Comparison of ENCODE assay signal across 8 cellular contexts in the genomic region with DNA sequence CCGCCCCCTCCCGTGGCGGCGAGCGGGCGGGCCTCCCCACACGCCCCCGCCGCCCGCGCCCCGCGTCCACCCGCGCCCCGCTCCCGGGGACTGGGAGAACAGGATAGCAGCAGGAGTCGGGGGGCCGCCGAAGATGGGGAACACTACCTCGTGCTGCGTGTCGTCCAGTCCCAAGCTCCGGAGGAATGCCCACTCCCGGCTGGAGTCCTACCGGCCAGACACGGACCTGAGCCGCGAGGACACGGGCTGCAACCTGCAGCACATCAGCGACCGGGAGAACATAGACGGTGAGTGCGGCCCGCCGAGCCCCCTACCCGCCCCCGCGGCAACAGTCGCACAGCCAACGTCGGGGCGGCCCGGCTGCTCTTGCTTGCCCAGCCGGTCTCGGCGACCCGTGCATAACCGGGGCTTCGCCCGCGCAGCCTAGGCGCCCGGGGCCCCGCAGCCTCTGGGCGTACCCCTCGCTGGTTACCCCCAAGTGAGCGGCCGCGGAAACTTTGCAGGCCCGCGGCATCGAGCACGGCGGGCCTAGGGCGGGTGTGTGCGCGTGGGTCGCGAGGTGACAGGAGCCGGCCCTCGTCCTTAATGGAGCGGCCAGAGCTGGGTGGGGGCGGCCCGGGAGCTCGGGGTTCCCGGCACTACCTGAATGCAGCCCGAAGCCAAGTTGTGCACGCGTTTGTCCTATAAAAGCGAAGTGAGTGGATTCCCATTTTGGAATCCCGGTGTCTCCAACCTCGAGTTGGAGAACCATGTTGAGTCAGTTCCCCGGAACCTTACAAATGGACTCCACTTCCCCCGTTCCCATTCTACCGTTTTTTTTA. TPM values are rescaled to one million over a fixed set of nuclear protein-coding genes. Genes with fewer than 3 reads are reported as not detected.
DNase-seq lines count a peak whose midpoint lies in the region; ATAC-seq and TF ChIP-seq lines count a peak whose summit lies in the region.

No MANE protein-coding gene starts in this region.

- H3K4me3 Mint-ChIP-seq in activated T-helper 2 cell treated with anti-CD3 and anti-CD28 coated beads, Interferon-gamma antibody, Interleukin-2, Interleukin-4, amounts not matched to agents 10 μg/mL and 5 μg/mL and 100 μg/mL, durations not matched to agents 14 hours and 24 hours and 36 hours (ENCODE audit: low read depth): peak overlapping the region; percentile 83

- H3K4me2 ChIP-seq in neuronal stem cell (ENCODE audit: insufficient read depth, low read length, poor library complexity, severe bottlenecking): peak overlapping the region; percentile 53

- H2AFZ ChIP-seq in neuronal stem cell (ENCODE audit: low read length): peak overlapping the region; percentile 86

- peaks cover 5 to 12% of the 10 kb centered on the region in 2 donors for H3K4me1 ChIP-seq in neuronal stem cell (ENCODE audit: control insufficient read depth in 2 of 2, insufficient read depth in 1 of 2, low read depth in 1 of 2, low read length in 2 of 2)

- H2BK5ac ChIP-seq in neuronal stem cell (ENCODE audit: low read length): no peak overlapping the region

- H3K36me3 ChIP-seq in neuronal stem cell (replicated peaks in 1 of 2; ENCODE audit: control insufficient read depth in 2 of 2, insufficient read depth in 2 of 2, low read length in 2 of 2): peaks cover 2 to 26% of the 10 kb centered on the region in 2 donors

- peaks cover 28% of the 10 kb centered on the region for H3K36me3 Mint-ChIP-seq in activated T-helper 2 cell treated with anti-CD3 and anti-CD28 coated beads, Interferon-gamma antibody, Interleukin-2, Interleukin-4, amounts not matched to agents 10 μg/mL and 5 μg/mL and 100 μg/mL, durations not matched to agents 14 hours and 24 hours and 36 hours (ENCODE audit: low read depth)

- H3K18ac ChIP-seq in neuronal stem cell (ENCODE audit: low read length): peak overlapping the region; percentile 96

- no peak overlapping the region for H3K14ac ChIP-seq in neuronal stem cell (ENCODE audit: low read length)

- peak overlapping the region; percentile 16 for H2BK12ac ChIP-seq in neuronal stem cell (ENCODE audit: low read length)

- H4K91ac ChIP-seq in neuronal stem cell (ENCODE audit: low read depth, low read length, poor library complexity): no peak overlapping the region

- ATAC-seq in GM21825 (IDR thresholded peaks at IDR 0.05; ENCODE audit: unreplicated experiment): peak; percentile 11

- TF ChIP-seq CTCF in fibroblast of villous mesenchyme (IDR thresholded peaks at IDR 0.05; ENCODE audit: insufficient read depth, low read depth, low read length): no peak

- WGBS in neuronal stem cell (ENCODE audit: extremely low coverage in 2 of 2, insufficient read length in 2 of 2, insufficient replicate concordance in 1 of 2), 2 donors: no CpG with 5 or more reads among the region's 86 CpGs

- H3K4me3 ChIP-seq in fibroblast of villous mesenchyme (ENCODE audit: low read depth, low read length): peak overlapping the region; percentile 84
- peak overlapping the region; percentile 72 to 98 for H3K4me3 ChIP-seq in neuronal stem cell (ENCODE audit: low read length in 2 of 2)

- H3K9ac ChIP-seq in neuronal stem cell (ENCODE audit: low read depth, low read length, poor library complexity): peak overlapping the region; percentile 82

- no peak overlapping the region for H3K4ac ChIP-seq in neuronal stem cell (ENCODE audit: low read length)

- peak overlapping the region; percentile 63 for H3K27ac Mint-ChIP-seq in activated T-helper 2 cell treated with anti-CD3 and anti-CD28 coated beads, Interferon-gamma antibody, Interleukin-2, Interleukin-4, amounts not matched to agents 10 μg/mL and 5 μg/mL and 100 μg/mL, durations not matched to agents 14 hours and 24 hours and 36 hours

- H4K8ac ChIP-seq in neuronal stem cell (ENCODE audit: low read depth, low read length): no peak overlapping the region

- peaks cover 2 to 13% of the 10 kb centered on the region in 2 donors for H3K9me3 ChIP-seq in neuronal stem cell (replicated peaks in 1 of 2; ENCODE audit: control insufficient read depth in 2 of 2, insufficient read depth in 1 of 2, low read depth in 1 of 2, low read length in 2 of 2)

- peaks cover 11% of the 10 kb centered on the region for H3K79me1 ChIP-seq in neuronal stem cell (ENCODE audit: low read depth, low read length)

- peak overlapping the region; percentile 98 for H3K23ac ChIP-seq in neuronal stem cell (ENCODE audit: low read depth, low read length, poor library complexity)

- H3K4me1 Mint-ChIP-seq in activated T-helper 2 cell treated with anti-CD3 and anti-CD28 coated beads, Interferon-gamma antibody, Interleukin-2, Interleukin-4, amounts not matched to agents 10 μg/mL and 5 μg/mL and 100 μg/mL, durations not matched to agents 14 hours and 24 hours and 36 hours (ENCODE audit: low read depth): peaks cover 57% of the 10 kb centered on the region

- H3K27me3 Mint-ChIP-seq in activated T-helper 2 cell treated with anti-CD3 and anti-CD28 coated beads, Interferon-gamma antibody, Interleukin-2, Interleukin-4, amounts not matched to agents 10 μg/mL and 5 μg/mL and 100 μg/mL, durations not matched to agents 14 hours and 24 hours and 36 hours (ENCODE audit: low read depth): no peaks in the 10 kb centered on the region

- no peak overlapping the region for H2BK120ac ChIP-seq in neuronal stem cell (ENCODE audit: low read depth, low read length)

- DNase-seq in D341Med (ENCODE audit: low spot score): peak; percentile 72
- DNase-seq in NCI-H1105 treated with DMSO at 0.1 percent for 48 hours (lab: John Stamatoyannopoulos, UW): peak; percentile 2
- peak; percentile 24 for DNase-seq in activated T-helper 2 cell treated with anti-CD3 and anti-CD28 coated beads, Interferon-gamma antibody, Interleukin-2, Interleukin-4, amounts not matched to agents 10 μg/mL and 5 μg/mL and 100 μg/mL, durations not matched to agents 14 hours and 24 hours and 36 hours (ENCODE audit: low spot score)
- no peak for DNase-seq in fibroblast of villous mesenchyme (ENCODE audit: low read depth)
- DNase-seq in neuronal stem cell (ENCODE audit: low spot score): peak; percentile 37
- no peak for DNase-seq in NCI-H510A treated with DMSO at 0.1 percent for 48 hours (lab: John Stamatoyannopoulos, UW)
- DNase-seq in NCI-H2107 treated with DMSO at 0.1 percent for 48 hours (lab: John Stamatoyannopoulos, UW; ENCODE audit: unreplicated experiment): no peak

- intact Hi-C loops in activated T-helper 2 cell treated with anti-CD3 and anti-CD28 coated beads, Interferon-gamma antibody, Interleukin-2, Interleukin-4, amounts not matched to agents 10 μg/mL and 5 μg/mL and 100 μg/mL, durations not matched to agents 14 hours and 24 hours and 36 hours (cut with micrococcal nuclease): loop anchor here (10.0 kb wide), 2 partner anchors 298 to 342 kb away; no protein-coding TSS in a partner anchor

- peak overlapping the region; percentile 90 for H2AK5ac ChIP-seq in neuronal stem cell (ENCODE audit: low read depth, low read length)

- H3K27me3 ChIP-seq in neuronal stem cell (ENCODE audit: control insufficient read depth in 3 of 3, insufficient read depth in 3 of 3, low read depth in 1 of 3, low read length in 3 of 3): no peaks in the 10 kb centered on the region

- no peak overlapping the region for H2BK15ac ChIP-seq in neuronal stem cell (ENCODE audit: low read length)

- H3K9me3 Mint-ChIP-seq in activated T-helper 2 cell treated with anti-CD3 and anti-CD28 coated beads, Interferon-gamma antibody, Interleukin-2, Interleukin-4, amounts not matched to agents 10 μg/mL and 5 μg/mL and 100 μg/mL, durations not matched to agents 14 hours and 24 hours and 36 hours: no peaks in the 10 kb centered on the region

- no peak overlapping the region for H3K27ac ChIP-seq in neuronal stem cell (replicated peaks; ENCODE audit: low read length)

RNA-seq across cellular contexts. Expression of a gene that starts 0.8 kb away (rescaled TPM):
- 60.4 and 67.1 TPM in 2 replicates for total RNA-seq in activated T-helper 2 cell treated with anti-CD3 and anti-CD28 coated beads, Interferon-gamma antibody, Interleukin-2, Interleukin-4, amounts not matched to agents 10 μg/mL and 5 μg/mL and 100 μg/mL, durations not matched to agents 14 hours and 24 hours and 36 hours
- 35.0 and 36.7 TPM in 2 replicates for total RNA-seq in fibroblast of villous mesenchyme
- polyA plus RNA-seq in neuronal stem cell (2013, experiment 1 of 2): 44.5 TPM
- polyA plus RNA-seq in neuronal stem cell (2013, experiment 2 of 2): 46.5 TPM

Comparison
In these comparisons a context has a peak if more than half of its experiments do, and no peak if none do; other contexts are left out.
1. DNase-seq: peak in D341Med (single experiment), NCI-H1105 treated with DMSO at 0.1 percent for 48 hours (single experiment), activated T-helper 2 cell treated with anti-CD3 and anti-CD28 coated beads, Interferon-gamma antibody, Interleukin-2, Interleukin-4, amounts not matched to agents 10 μg/mL and 5 μg/mL and 100 μg/mL, durations not matched to agents 14 hours and 24 hours and 36 hours (single experiment) and neuronal stem cell (single experiment); none in fibroblast of villous mesenchyme (single experiment), NCI-H510A treated with DMSO at 0.1 percent for 48 hours (single experiment) and NCI-H2107 treated with DMSO at 0.1 percent for 48 hours (single experiment).